Comparison of ENCODE assay signal across 21 cellular contexts in genomic region chr12:132764231-132764630, GRCh38. TPM values are rescaled to one million over a fixed set of nuclear protein-coding genes. Genes with fewer than 3 reads are reported as not detected.
DNase-seq lines count a peak whose midpoint lies in the region; ATAC-seq, FAIRE-seq and TF ChIP-seq lines count a peak whose summit lies in the region.
"Had no signal": no experiment of that assay in that cellular context is flagged by ENCODE, and none has a peak within 500 bp of the region (broad histone marks: within the 10 kb centered on the region; RNA-seq: fewer than 3 reads in every experiment).

No MANE protein-coding gene starts in this region.

- TF ChIP-seq CTCF in HL-60 (IDR thresholded peaks at IDR 0.05; ENCODE audit: insufficient read depth, low read length) (no peak), K562 (IDR thresholded peaks at IDR 0.05 in 2 of 3, conservative IDR thresholded peaks at IDR 0.05 in 1 of 3; ENCODE audit: insufficient read depth in 2 of 3, low read depth in 1 of 3, low read length in 3 of 3) (no peak), nephron progenitor cell (IDR thresholded peaks at IDR 0.05) (no peak), upper lobe of left lung (IDR thresholded peaks at IDR 0.05) (no peak)

- CTCF ChIA-PET in K562 (lab: Yijun Ruan, JAX; ENCODE audit: low intra/inter-chr PET ratio), result no interaction called here

- H3K4me2 ChIP-seq in BLaER1, result peak overlapping the region; percentile 85
- H3K4me2 ChIP-seq in K562 (ENCODE audit: insufficient read depth, low read length), result no peak overlapping the region
- H3K4me2 ChIP-seq: PC-9 had no signal

- H3K36me3 ChIP-seq in BLaER1 (peaks cover 14% of the 10 kb centered on the region), K562 (ENCODE audit: control insufficient read depth, insufficient read depth, low read length) (peaks cover 14% of the 10 kb centered on the region), upper lobe of left lung (peaks cover 0 to under 1% (median 0%) of the 10 kb centered on the region in 4 donors)

- 94% methylated on average over 18 of the region's 20 CpGs for WGBS in K562 (ENCODE audit: insufficient coverage, low coverage, missing lambda C conversion rate)
- 96 to 97% methylated on average over 15 to 20 of the region's 20 CpGs for WGBS in upper lobe of left lung, 2 donors

- H3K27me3 ChIP-seq in BLaER1 (no peaks in the 10 kb centered on the region), HL-60 (ENCODE audit: insufficient read depth, poor library complexity, severe bottlenecking) (no peaks in the 10 kb centered on the region), K562 (ENCODE audit: control insufficient read depth in 2 of 2, insufficient read depth in 2 of 2, low read length in 2 of 2) (no peaks in the 10 kb centered on the region), upper lobe of left lung (no peaks in the 10 kb centered on the region)

- no peaks in the 10 kb centered on the region for H3K9me3 ChIP-seq in BLaER1
- no peaks in the 10 kb centered on the region for H3K9me3 ChIP-seq in K562 (replicated peaks; ENCODE audit: control insufficient read depth, insufficient read depth, low read depth, low read length)
- no peaks in the 10 kb centered on the region for H3K9me3 ChIP-seq in upper lobe of left lung
- H3K9me3 ChIP-seq: Caco-2, HAP-1 had no signal

- peaks cover 5% of the 10 kb centered on the region for H3K27me3 Mint-ChIP-seq in nephron progenitor cell (ENCODE audit: low read depth, poor library complexity)

- BruUV-seq in K562 (replicated peaks; lab: Mats Ljungman, UMichigan), result no TSS peak

- DNase-seq in HL-60 (ENCODE audit: low read depth in 1 of 2, low spot score in 1 of 2) (no peak), K562 (ENCODE audit: extremely low read depth in 1 of 4, low spot score in 3 of 4) (no peak), nephron progenitor cell (no peak), C1 segment of cervical spinal cord (lab: John Stamatoyannopoulos, UW) (no peak), upper lobe of left lung (no peak)
- DNase-seq: Caco-2; CD8-positive, alpha-beta T cell; Kasumi-1; NCI-H1105 treated with DMSO at 0.1 percent for 48 hours; NCI-H2029 treated with DMSO at 0.1 percent for 48 hours; NCI-H2227 treated with DMSO at 0.1 percent for 48 hours; NCI-H526 treated with DMSO at 0.1 percent for 48 hours; PC-9; RPMI8226; SHP77 had no signal

- H4K20me1 ChIP-seq in BLaER1, result peaks cover 23% of the 10 kb centered on the region
- peaks cover 12% of the 10 kb centered on the region for H4K20me1 ChIP-seq in K562 (replicated peaks; ENCODE audit: control insufficient read depth, insufficient read depth, low read length)

- peak overlapping the region; percentile 78 for H3K27ac Mint-ChIP-seq in nephron progenitor cell
- H3K27ac Mint-ChIP-seq: CD8-positive, alpha-beta T cell had no signal

- TF ChIP-seq POLR2A in K562 (conservative IDR thresholded peaks at IDR 0.05) (no peak), upper lobe of left lung (IDR thresholded peaks at IDR 0.05) (no peak)

- intact Hi-C loops in K562 (cut with micrococcal nuclease), result no loop called here

- peaks cover 83% of the 10 kb centered on the region for H3K4me1 ChIP-seq in BLaER1
- peaks cover 38 to 67% of the 10 kb centered on the region in 2 experiments for H3K4me1 ChIP-seq in K562 (replicated peaks in 1 of 2; ENCODE audit: control insufficient read depth in 2 of 2, insufficient read depth in 2 of 2, low read length in 2 of 2)
- H3K4me1 ChIP-seq in upper lobe of left lung, result peaks cover 30 to 65% (median 51%) of the 10 kb centered on the region in 4 donors
- H3K4me1 ChIP-seq: Caco-2 had no signal

- in situ Hi-C loops in K562 (cut with MboI), result no loop called here

- FAIRE-seq in K562 (lab: Jason Lieb, UNC), result no peak
- FAIRE-seq: G401.6, HepG2 had no signal

- peaks cover 28% of the 10 kb centered on the region for H3K79me2 ChIP-seq in K562 (ENCODE audit: control insufficient read depth, insufficient read depth, low read length)

- H3K4me1 Mint-ChIP-seq in nephron progenitor cell, result peaks cover 58% of the 10 kb centered on the region

- no peak overlapping the region for H3K4me3 ChIP-seq in BLaER1
- H3K4me3 ChIP-seq in HL-60 (replicated peaks; ENCODE audit: insufficient read depth, low read length), result no peak overlapping the region
- no peak overlapping the region for H3K4me3 ChIP-seq in K562
- no peak overlapping the region for H3K4me3 ChIP-seq in upper lobe of left lung
- H3K4me3 ChIP-seq: HAP-1, PC-9 had no signal

- no peak for ATAC-seq in K562
- no peak for ATAC-seq in HG02938 (IDR thresholded peaks at IDR 0.05; ENCODE audit: unreplicated experiment)
- no peak for ATAC-seq in HG03354 (IDR thresholded peaks at IDR 0.05; ENCODE audit: poor library complexity, severe bottlenecking, unreplicated experiment)
- ATAC-seq in upper lobe of left lung (ENCODE audit: low FRiP score in 2 of 2), result no peak
- ATAC-seq: CD8-positive, alpha-beta T cell; HepG2 had no signal

- H3K9ac ChIP-seq in BLaER1, result peak overlapping the region; percentile 28; the same call in 1 of the 2 replicates
- peak overlapping the region in 1 of 2 experiments; percentile 64; a peak in 1 of 4 replicates for H3K9ac ChIP-seq in K562 (ENCODE audit: insufficient read depth in 1 of 2, low read depth in 2 of 2, low read length in 2 of 2)

- POLR2A ChIA-PET in K562 (lab: Yijun Ruan, JAX), result interaction anchor here (0.7 to 2.0 kb wide), 3 partner anchors 8 to 14 kb away, joined by 3 to 6 read pairs (median 3); no protein-coding TSS in a partner anchor

- peaks cover 25% of the 10 kb centered on the region for H3K36me3 Mint-ChIP-seq in nephron progenitor cell (ENCODE audit: low read depth)

- TF ChIP-seq RAD21 in K562 (CRISPR knock-in tag; conservative IDR thresholded peaks at IDR 0.05 in 1 of 2, IDR thresholded peaks at IDR 0.05 in 1 of 2), result no peak

- no peak overlapping the region for H2AFZ ChIP-seq in K562 (ENCODE audit: low read depth, low read length)
- H2AFZ ChIP-seq: PC-9 had no signal

- TF ChIP-seq EP300 in K562 (IDR thresholded peaks at IDR 0.05; ENCODE audit: low read length) (no peak), upper lobe of left lung (IDR thresholded peaks at IDR 0.05) (no peak)

- no peak overlapping the region for H3K4me3 Mint-ChIP-seq in nephron progenitor cell
- H3K4me3 Mint-ChIP-seq: CD8-positive, alpha-beta T cell had no signal

- H3K9me3 Mint-ChIP-seq in nephron progenitor cell, result no peaks in the 10 kb centered on the region
- H3K9me3 Mint-ChIP-seq: CD8-positive, alpha-beta T cell had no signal

- H3K27ac ChIP-seq in BLaER1, result peak overlapping the region; percentile 85
- H3K27ac ChIP-seq in HL-60 (replicated peaks), result peak overlapping the region; percentile 71
- H3K27ac ChIP-seq in K562 (ENCODE audit: extremely low read depth, low read depth, low read length), result 0 out of 3 replicates have a peak overlapping the region, but pooled peaks have one; percentile 13
- H3K27ac ChIP-seq in upper lobe of left lung, result no peak overlapping the region
- H3K27ac ChIP-seq: PC-9 had no signal

- no peaks in the 10 kb centered on the region for H3K9me1 ChIP-seq in K562 (ENCODE audit: control insufficient read depth, insufficient read depth, low read length)

RNA-seq across cellular contexts. Expression of gene ANKLE2, which starts 2.6 kb away (rescaled TPM):
- 353 and 486 TPM in 2 replicates for total RNA-seq in K562 (2011; cell fraction: chromatin; rRNA removed; ENCODE audit: low replicate concordance)
- total RNA-seq in K562 (2011; cell fraction: nucleolus; rRNA removed), result 225 and 254 TPM in 2 replicates
- total RNA-seq in K562 (2011; cell fraction: nucleoplasm; rRNA removed), result 264 and 271 TPM in 2 replicates
- total RNA-seq in K562 (2014; rRNA removed), result 33.6 and 42.3 TPM in 2 replicates
- 44.0 and 45.6 TPM in 2 replicates for total RNA-seq in K562 (2014; rRNA removed; fragmentation: Illumina TruSeq; extraction: Trizol)
- 49.5 and 50.4 TPM in 2 replicates for total RNA-seq in K562 (2015; rRNA removed; fragmentation: Illumina TruSeq; extraction: Trizol)
- 54.3 and 56.9 TPM in 2 replicates for total RNA-seq in K562 (2021)
- 57.7 and 69.0 TPM in 2 replicates for polyA plus RNA-seq in K562 (2011; rRNA removed)
- polyA plus RNA-seq in K562 (2011; cell fraction: cytosol; rRNA removed), result 41.4 and 48.0 TPM in 2 replicates
- 224 and 322 TPM in 2 replicates for polyA plus RNA-seq in K562 (2011; cell fraction: nucleus; rRNA removed)
- polyA plus RNA-seq in K562 (2012), result 39.1 and 44.5 TPM in 2 replicates
- 43.6 and 46.3 TPM in 2 replicates for polyA plus RNA-seq in K562 (2014; fragmentation: Illumina TruSeq; extraction: Trizol)
- 1 to 10 TPM; 3.2 TPM for polyA plus RNA-seq in K562 (2014; fragmentation: Nextera tagmentation; extraction: Ambion mirVana)
- 49.7 and 51.6 TPM in 2 replicates for polyA plus RNA-seq in K562 (2014; rRNA removed)
- 139 and 163 TPM in 2 replicates for polyA minus RNA-seq in K562 (2011; rRNA and poly(A)+ RNA removed)
- polyA minus RNA-seq in K562 (2011; cell fraction: cytosol; rRNA and poly(A)+ RNA removed), result 46.5 and 72.4 TPM in 2 replicates
- 105 and 129 TPM in 2 replicates for polyA minus RNA-seq in K562 (2011; cell fraction: nucleus; rRNA and poly(A)+ RNA removed)
- 100 to 1,000 TPM in 2 of 6 donors, 10 to 100 TPM in 4; 44.3 to 153 (median 78.0) TPM for total RNA-seq in upper lobe of left lung

RNA-seq across cellular contexts. Expression of gene PGAM5, which starts 53.6 kb away (rescaled TPM):
- 33.1 and 58.6 TPM in 2 replicates for total RNA-seq in K562 (2011; cell fraction: chromatin; rRNA removed; ENCODE audit: low replicate concordance)
- 36.3 and 36.7 TPM in 2 replicates for total RNA-seq in K562 (2011; cell fraction: nucleolus; rRNA removed)
- 27.6 and 28.5 TPM in 2 replicates for total RNA-seq in K562 (2011; cell fraction: nucleoplasm; rRNA removed)
- total RNA-seq in K562 (2014; rRNA removed), result 99.8 and 119 TPM in 2 replicates
- total RNA-seq in K562 (2014; rRNA removed; fragmentation: Illumina TruSeq; extraction: Trizol), result 56.8 and 69.5 TPM in 2 replicates
- total RNA-seq in K562 (2015; rRNA removed; fragmentation: Illumina TruSeq; extraction: Trizol), result 88.5 and 89.0 TPM in 2 replicates
- total RNA-seq in K562 (2021), result 121 and 125 TPM in 2 replicates
- polyA plus RNA-seq in K562 (2011; rRNA removed), result 49.1 and 49.2 TPM in 2 replicates
- polyA plus RNA-seq in K562 (2011; cell fraction: cytosol; rRNA removed), result 56.7 and 135 TPM in 2 replicates
- polyA plus RNA-seq in K562 (2011; cell fraction: nucleus; rRNA removed), result 20.9 and 37.2 TPM in 2 replicates
- polyA plus RNA-seq in K562 (2012), result 39.2 and 77.3 TPM in 2 replicates
- polyA plus RNA-seq in K562 (2014; fragmentation: Illumina TruSeq; extraction: Trizol), result 90.2 and 97.3 TPM in 2 replicates
- 10 to 100 TPM in 1 of 2 experiments, 1 to 10 TPM in 1; 7.4 to 11.4 TPM for polyA plus RNA-seq in K562 (2014; fragmentation: Nextera tagmentation; extraction: Ambion mirVana)
- polyA plus RNA-seq in K562 (2014; rRNA removed), result 60.7 and 78.9 TPM in 2 replicates
- 33.5 and 64.2 TPM in 2 replicates for polyA minus RNA-seq in K562 (2011; rRNA and poly(A)+ RNA removed)
- polyA minus RNA-seq in K562 (2011; cell fraction: cytosol; rRNA and poly(A)+ RNA removed), result 85.1 and 114 TPM in 2 replicates
- polyA minus RNA-seq in K562 (2011; cell fraction: nucleus; rRNA and poly(A)+ RNA removed), result 17.0 and 19.7 TPM in 2 replicates
- 10 to 100 TPM; 16.8 to 38.6 (median 23.3) TPM for total RNA-seq in upper lobe of left lung

Comparison
In these comparisons a context has a peak if more than half of its experiments do, and no peak if none do; other contexts are left out.
1. H3K27ac ChIP-seq: peak in BLaER1 (single experiment), HL-60 (single experiment) and K562 (single experiment); none in upper lobe of left lung (0 of 4).